2 cellular contexts compared by ENCODE assay signal in the genomic region with DNA sequence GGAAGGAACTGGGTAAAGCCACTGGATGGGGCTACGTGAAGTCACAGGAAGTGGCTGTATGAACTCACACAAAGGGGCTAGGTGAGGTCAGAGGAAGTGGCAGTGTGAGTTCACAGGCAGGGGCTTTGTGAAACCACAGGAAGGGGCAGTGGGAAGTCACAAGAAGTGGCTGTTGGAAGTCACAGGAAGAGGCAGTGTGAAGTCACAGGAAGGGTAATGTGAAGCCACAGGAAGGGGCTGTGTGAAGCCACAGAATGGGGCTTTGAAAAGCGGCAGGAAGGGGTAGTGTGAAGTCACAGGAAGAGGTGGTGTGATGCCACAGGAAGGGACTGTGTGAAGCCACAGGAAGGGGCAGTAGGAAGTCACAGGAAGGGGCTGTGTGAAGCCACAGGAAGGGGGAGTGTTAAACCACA.
TF ChIP-seq lines count a peak whose summit lies in the region.

No MANE protein-coding gene starts in this region.

TF ChIP-seq in HepG2, 621 proteins besides CTCF, POLR2A, EP300 and RAD21:
- TF ChIP-seq GABPA (IDR thresholded peaks at IDR 0.05; ENCODE audit: low read depth, low read length) (0 out of 2 replicates have a peak, but pooled peaks have one; percentile 8), GABPA (CRISPR knock-in tag; IDR thresholded peaks at IDR 0.05; ENCODE audit: low read depth) (no peak), ZNF552 (CRISPR knock-in tag; IDR thresholded peaks at IDR 0.05; ENCODE audit: borderline replicate concordance) (no peak), GABPB1 (CRISPR knock-in tag; IDR thresholded peaks at IDR 0.05) (peak; percentile 16; the same call in 1 of the 2 replicates), ZNF282 (IDR thresholded peaks at IDR 0.05; ENCODE audit: partially characterized antibody) (no peak)

TF ChIP-seq in H1, 55 proteins besides CTCF, POLR2A, EP300 and RAD21:
- no peak for TF ChIP-seq CBX5 (IDR thresholded peaks at IDR 0.05; ENCODE audit: low read depth, low read length)
- TF ChIP-seq CREB1 (IDR thresholded peaks at IDR 0.05) = no peak
- no peak for TF ChIP-seq SIRT6 (IDR thresholded peaks at IDR 0.05; ENCODE audit: low read length)
- TF ChIP-seq BRCA1 (IDR thresholded peaks at IDR 0.05; ENCODE audit: low read depth, low read length) = no peak
- no peak for TF ChIP-seq POLR2AphosphoS5 (IDR thresholded peaks at IDR 0.05; ENCODE audit: low read depth, low read length)
- no peak for TF ChIP-seq TBP (IDR thresholded peaks at IDR 0.05; ENCODE audit: low read depth, low read length)
- TF ChIP-seq, protein P1, sequence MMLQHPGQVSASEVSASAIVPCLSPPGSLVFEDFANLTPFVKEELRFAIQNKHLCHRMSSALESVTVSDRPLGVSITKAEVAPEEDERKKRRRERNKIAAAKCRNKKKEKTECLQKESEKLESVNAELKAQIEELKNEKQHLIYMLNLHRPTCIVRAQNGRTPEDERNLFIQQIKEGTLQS (IDR thresholded peaks at IDR 0.05; ENCODE audit: insufficient read depth, low read depth, low read length) = no peak
- TF ChIP-seq CHD2 (IDR thresholded peaks at IDR 0.05; ENCODE audit: low read length) = no peak
- no peak for TF ChIP-seq ASH2L (IDR thresholded peaks at IDR 0.05; ENCODE audit: low read length)
- TF ChIP-seq SIX5 (IDR thresholded peaks at IDR 0.05; ENCODE audit: low read depth, low read length) = no peak
- TF ChIP-seq RFX5 (IDR thresholded peaks at IDR 0.05; ENCODE audit: borderline replicate concordance, low read depth, low read length) = no peak
- TF ChIP-seq TEAD4 (IDR thresholded peaks at IDR 0.05; ENCODE audit: low read depth, low read length) = no peak
- TF ChIP-seq FOSL1 (IDR thresholded peaks at IDR 0.05; ENCODE audit: insufficient read depth, low read depth, low read length) = no peak
- no peak for TF ChIP-seq CHD1 (IDR thresholded peaks at IDR 0.05; ENCODE audit: low read depth, low read length)
- no peak for TF ChIP-seq CBX8 (IDR thresholded peaks at IDR 0.05; ENCODE audit: borderline replicate concordance, low read depth, low read length)
- no peak for TF ChIP-seq NRF1 (IDR thresholded peaks at IDR 0.05; ENCODE audit: low read depth, low read length)
- TF ChIP-seq POU5F1 (IDR thresholded peaks at IDR 0.05; ENCODE audit: low read depth, low read length) = no peak
- no peak for TF ChIP-seq RXRA (IDR thresholded peaks at IDR 0.05; ENCODE audit: insufficient read depth, low read depth, low read length)
